ENCODE assay signal across 21 cellular contexts in genomic region chr9:36323926-36324325, GRCh38.
"Had no signal": no experiment of that assay in that cellular context is flagged by ENCODE, and none has a peak within 500 bp of the region (broad histone marks: within the 10 kb centered on the region; RNA-seq: fewer than 3 reads in every experiment).

No MANE protein-coding gene starts in this region.

- ATAC-seq: PC-3, Right ventricle myocardium inferior, SK-N-SH treated with all-trans-retinoic acid at 6 μM for 48 hours had no signal

- H3K9me3 ChIP-seq: Peyer's patch had no signal

- H3K36me3 ChIP-seq: Peyer's patch, SJCRH30 had no signal

- H3K4me3 ChIP-seq: Peyer's patch, SJCRH30 had no signal

- H3K27ac ChIP-seq: Peyer's patch, SJCRH30 had no signal

- H3K27me3 ChIP-seq: Peyer's patch, SJCRH30 had no signal

- DNase-seq: Kasumi-1, KG1, MM.1S, NCI-H1092 treated with DMSO at 0.1 percent for 48 hours, NCI-H1436, NCI-H187, NCI-H2029, NCI-H2081 treated with DMSO at 0.1 percent for 48 hours, NCI-H2171, NCI-H226, NCI-H446, NCI-H510A, NCI-H524 treated with DMSO at 0.1 percent for 48 hours, NCI-H69, NCI-H774, PC-3, Peyer's patch, SHP77 treated with DMSO at 0.1 percent for 48 hours, SJCRH30 had no signal
